Comparison of ENCODE assay signal across 18 cellular contexts in genomic region chr10:117382831-117383230, GRCh38. TPM values are rescaled to one million over a fixed set of nuclear protein-coding genes. Genes with fewer than 3 reads are reported as not detected.
A peak's percentile ranks its signal among the peaks of the same experiment; 100 is the strongest.
DNase-seq lines count a peak whose midpoint lies in the region; ATAC-seq, FAIRE-seq and TF ChIP-seq lines count a peak whose summit lies in the region.
"Had no signal": no experiment of that assay in that cellular context is flagged by ENCODE, and none has a peak within 500 bp of the region (broad histone marks: within the 10 kb centered on the region; RNA-seq: fewer than 3 reads in every experiment).

No MANE protein-coding gene starts in this region.

- H3K9me3 ChIP-seq in H1 (ENCODE audit: insufficient read depth in 2 of 2, low read depth in 1 of 2, low read length in 1 of 2), result no peaks in the 10 kb centered on the region
- H3K9me3 ChIP-seq in HepG2 (ENCODE audit: low read length), result no peaks in the 10 kb centered on the region
- no peaks in the 10 kb centered on the region for H3K9me3 ChIP-seq in neutrophil
- no peaks in the 10 kb centered on the region for H3K9me3 ChIP-seq in breast epithelium
- H3K9me3 ChIP-seq in heart right ventricle, result no peaks in the 10 kb centered on the region
- H3K9me3 ChIP-seq: BE2C had no signal

- H3K79me1 ChIP-seq in H1 (ENCODE audit: low read depth, low read length), result no peaks in the 10 kb centered on the region

- H2BK120ac ChIP-seq in H1 (replicated peaks; ENCODE audit: low read depth, low read length), result no peak overlapping the region

- H3K4ac ChIP-seq in H1 (replicated peaks; ENCODE audit: insufficient read length, low read depth, low read length), result no peak overlapping the region

- H3K27ac ChIP-seq in H1 (ENCODE audit: low read depth, low read length), result no peak overlapping the region
- H3K27ac ChIP-seq in HepG2 (ENCODE audit: extremely low read length, insufficient read depth, low read length), result no peak overlapping the region
- peak overlapping the region; percentile 37 for H3K27ac ChIP-seq in neutrophil
- no peak overlapping the region for H3K27ac ChIP-seq in breast epithelium
- H3K27ac ChIP-seq in heart right ventricle, result no peak overlapping the region

- no peak for TF ChIP-seq POLR2A in H1 (IDR thresholded peaks at IDR 0.05; ENCODE audit: control extremely low read depth in 1 of 2, low read depth in 2 of 2, low read length in 2 of 2)
- TF ChIP-seq POLR2A in HepG2 (IDR thresholded peaks at IDR 0.05; ENCODE audit: insufficient read depth in 1 of 2, low read depth in 2 of 2, low read length in 2 of 2), result no peak
- TF ChIP-seq POLR2A in breast epithelium (IDR thresholded peaks at IDR 0.05), result no peak

- no peaks in the 10 kb centered on the region; the same call in 1 of the 2 replicates for H3K23me2 ChIP-seq in H1 (ENCODE audit: low read depth, low read length)

- no peak overlapping the region for H2BK15ac ChIP-seq in H1 (ENCODE audit: low read length)

- H3K36me3 ChIP-seq in H1 (ENCODE audit: control insufficient read depth in 2 of 4, insufficient read depth in 4 of 4, low read length in 3 of 4), result no peaks in the 10 kb centered on the region
- H3K36me3 ChIP-seq in HepG2 (replicated peaks in 1 of 2; ENCODE audit: control insufficient read depth in 1 of 2, insufficient read depth in 2 of 2, low read length in 2 of 2), result no peaks in the 10 kb centered on the region
- no peaks in the 10 kb centered on the region for H3K36me3 ChIP-seq in neutrophil
- no peaks in the 10 kb centered on the region for H3K36me3 ChIP-seq in breast epithelium
- no peaks in the 10 kb centered on the region for H3K36me3 ChIP-seq in heart right ventricle
- H3K36me3 ChIP-seq: BE2C had no signal

- H3K14ac ChIP-seq in H1 (ENCODE audit: insufficient read length), result no peak overlapping the region

- no peaks in the 10 kb centered on the region for H3K27me3 ChIP-seq in H1 (replicated peaks in 1 of 4; ENCODE audit: control insufficient read depth in 3 of 4, extremely low read depth in 1 of 4, insufficient read depth in 3 of 4, low read length in 3 of 4)
- peaks cover 0 to 3% of the 10 kb centered on the region in 2 experiments; a peak in 1 of 5 replicates for H3K27me3 ChIP-seq in HepG2 (ENCODE audit: control insufficient read depth in 1 of 2, insufficient read depth in 2 of 2, low read length in 2 of 2)
- no peaks in the 10 kb centered on the region for H3K27me3 ChIP-seq in neutrophil
- H3K27me3 ChIP-seq in breast epithelium, result peaks cover 0 to 11% of the 10 kb centered on the region in 2 donors
- H3K27me3 ChIP-seq in heart right ventricle, result peaks cover 0 to 69% (median 32%) of the 10 kb centered on the region in 7 donors

- TF ChIP-seq CTCF in H1 (IDR thresholded peaks at IDR 0.05; ENCODE audit: control extremely low read depth in 1 of 3, insufficient read depth in 1 of 3, low read depth in 1 of 3, low read length in 3 of 3), result no peak
- TF ChIP-seq CTCF in HepG2 (CRISPR knock-in tag; IDR thresholded peaks at IDR 0.05), result no peak
- TF ChIP-seq CTCF in neutrophil (IDR thresholded peaks at IDR 0.05), result no peak
- no peak for TF ChIP-seq CTCF in breast epithelium (IDR thresholded peaks at IDR 0.05)
- TF ChIP-seq CTCF in heart right ventricle (IDR thresholded peaks at IDR 0.05), result no peak

- H3K4me3 ChIP-seq in H1 (ENCODE audit: extremely low read depth in 1 of 4, insufficient read depth in 2 of 4, low read depth in 3 of 4, low read length in 4 of 4), result no peak overlapping the region
- H3K4me3 ChIP-seq in HepG2 (replicated peaks in 1 of 3; ENCODE audit: insufficient read depth in 1 of 3, low read depth in 2 of 3, low read length in 3 of 3), result no peak overlapping the region
- no peak overlapping the region for H3K4me3 ChIP-seq in neutrophil (ENCODE audit: low read depth in 1 of 2, low read length in 1 of 2)
- no peak overlapping the region for H3K4me3 ChIP-seq in breast epithelium
- H3K4me3 ChIP-seq in heart right ventricle, result no peak overlapping the region

- CTCF ChIA-PET in H1 (lab: Charles Lee; ENCODE audit: partially characterized antibody), result interaction anchor here (1.5 to 1.6 kb wide), 2 partner anchors 11 to 42 kb away, joined by 3 to 4 read pairs; no protein-coding TSS in a partner anchor
- CTCF ChIA-PET in HepG2 (lab: Yijun Ruan, JAX; ENCODE audit: low intra/inter-chr PET ratio, low total read pairs), result no interaction called here

- WGBS in H1 (ENCODE audit: extremely low coverage in 1 of 2, insufficient coverage in 1 of 2, insufficient read length in 1 of 2, insufficient replicate concordance in 2 of 2, low coverage in 1 of 2, low lambda C conversion rate in 2 of 2, missing lambda C conversion rate in 1 of 2), 2 experiments, result 88% methylated on average over 1 of the region's 1 CpG; no CpG with 5 or more reads in 1 of the 2 experiments
- 0% methylated on average over 1 of the region's 1 CpG for WGBS in HepG2 (ENCODE audit: low lambda C conversion rate)
- 47 to 100% methylated on average over 1 of the region's 1 CpG for WGBS in heart right ventricle, 2 donors

- TF ChIP-seq EP300 in H1 (IDR thresholded peaks at IDR 0.05; ENCODE audit: borderline replicate concordance in 1 of 2, low read depth in 2 of 2, low read length in 2 of 2) (no peak), HepG2 (IDR thresholded peaks at IDR 0.05; ENCODE audit: low read depth in 2 of 2, low read length in 2 of 2) (0 out of 4 replicates have a peak, but pooled peaks of 1 of the 2 experiments have one; percentile 10), HepG2 (CRISPR knock-in tag; IDR thresholded peaks at IDR 0.05; ENCODE audit: borderline replicate concordance) (no peak)

- H2BK12ac ChIP-seq in H1 (ENCODE audit: low read depth, low read length), result no peak overlapping the region

- no peak overlapping the region for H3K56ac ChIP-seq in H1 (replicated peaks; ENCODE audit: insufficient read length, low read depth, low read length)

- TF ChIP-seq RAD21 in H1 (IDR thresholded peaks at IDR 0.05 in 1 of 2, conservative IDR thresholded peaks at IDR 0.05 in 1 of 2; ENCODE audit: low read depth in 2 of 2, low read length in 2 of 2), result no peak
- no peak for TF ChIP-seq RAD21 in HepG2 (CRISPR knock-in tag; IDR thresholded peaks at IDR 0.05)

- no peak overlapping the region for H4K91ac ChIP-seq in H1 (replicated peaks; ENCODE audit: insufficient read length, low read length)

- H3K23ac ChIP-seq in H1 (ENCODE audit: insufficient read length), result no peak overlapping the region

- H4K5ac ChIP-seq in H1 (ENCODE audit: insufficient read length, low read depth, low read length), result no peak overlapping the region

- no peak overlapping the region for H2BK20ac ChIP-seq in H1 (ENCODE audit: low read length)

- POLR2A ChIA-PET in H1 (lab: Charles Lee; ENCODE audit: partially characterized antibody), result no interaction called here
- POLR2A ChIA-PET in HepG2 (lab: Yijun Ruan, JAX), result interaction anchor here (0.5 to 1.0 kb wide), 2 partner anchors 22 to 25 kb away, joined by 4 to 5 read pairs; no protein-coding TSS in a partner anchor

- no peak overlapping the region for H2BK5ac ChIP-seq in H1 (ENCODE audit: low read depth, low read length)

- H4K8ac ChIP-seq in H1 (ENCODE audit: extremely low read depth, insufficient read depth, low read length), result no peak overlapping the region

- intact Hi-C loops in HepG2 (cut with micrococcal nuclease; ENCODE audit: unreplicated experiment), result no loop called here
- intact Hi-C loops in breast epithelium (cut with DNase I; ENCODE audit: low total_unique reads), result no loop called here
- intact Hi-C loops in heart right ventricle (cut with DNase I), result no loop called here

- H2AFZ ChIP-seq in H1 (ENCODE audit: low read length) (no peak overlapping the region), HepG2 (ENCODE audit: low read length) (no peak overlapping the region)

- BruUV-seq in HepG2 (replicated peaks; lab: Mats Ljungman, UMichigan), result no TSS peak

- peak; percentile 72 for ATAC-seq in HepG2
- no peak for ATAC-seq in heart right ventricle

- FAIRE-seq in H1 (lab: Jason Lieb, UNC) (no peak), HepG2 (lab: Jason Lieb, UNC) (no peak)
- FAIRE-seq: A204.1, G401.6, GM12891, GM18507 had no signal

- 0 out of 2 replicates have a peak overlapping the region, but pooled peaks have one; percentile 19 for H2AK5ac ChIP-seq in H1 (ENCODE audit: low read depth, low read length)

- DNase-seq in H1 (ENCODE audit: low read depth in 1 of 2, low spot score in 2 of 2), result no peak
- no peak for DNase-seq in HepG2 (ENCODE audit: low spot score)
- no peak for DNase-seq in breast epithelium (ENCODE audit: low spot score in 2 of 2)
- DNase-seq in heart right ventricle, result no peak
- DNase-seq in 8988T, result no peak
- DNase-seq: ACHN; BE2C; C1 segment of cervical spinal cord; CD4-positive, CD25-positive, alpha-beta regulatory T cell; CD8-positive, alpha-beta memory T cell; COR-L47; GOT3; H9 had no signal

- H3K9ac ChIP-seq in H1 (replicated peaks in 1 of 4; ENCODE audit: extremely low read depth in 1 of 4, low read depth in 3 of 4, low read length in 3 of 4) (no peak overlapping the region), HepG2 (ENCODE audit: insufficient read depth, low read depth, low read length) (no peak overlapping the region)

- no peaks in the 10 kb centered on the region for H3K4me1 ChIP-seq in H1 (replicated peaks in 1 of 4; ENCODE audit: control insufficient read depth in 3 of 4, insufficient read depth in 4 of 4, low read length in 3 of 4)
- peaks cover 13% of the 10 kb centered on the region for H3K4me1 ChIP-seq in HepG2 (ENCODE audit: insufficient read depth, low read length)
- peaks cover 15 to 17% of the 10 kb centered on the region in 2 experiments for H3K4me1 ChIP-seq in neutrophil (ENCODE audit: control insufficient read depth in 1 of 2, insufficient read depth in 1 of 2, low read depth in 1 of 2, low read length in 1 of 2)
- no peaks in the 10 kb centered on the region for H3K4me1 ChIP-seq in breast epithelium
- no peaks in the 10 kb centered on the region for H3K4me1 ChIP-seq in heart right ventricle
- H3K4me1 ChIP-seq: BE2C had no signal

- H4K20me1 ChIP-seq in H1 (replicated peaks in 1 of 2; ENCODE audit: control insufficient read depth in 1 of 2, insufficient read depth in 2 of 2, low read length in 2 of 2) (no peaks in the 10 kb centered on the region), HepG2 (ENCODE audit: insufficient read depth, low read length) (no peaks in the 10 kb centered on the region)

- H3K79me2 ChIP-seq in H1 (ENCODE audit: control insufficient read depth in 1 of 2, insufficient read depth in 2 of 2, low read length in 2 of 2) (no peaks in the 10 kb centered on the region), HepG2 (ENCODE audit: insufficient read depth, low read length) (no peaks in the 10 kb centered on the region)

- H3K4me2 ChIP-seq in H1 (ENCODE audit: insufficient read depth in 1 of 2, low read depth in 2 of 2, low read length in 2 of 2) (no peak overlapping the region), HepG2 (ENCODE audit: low read depth, low read length) (0 out of 2 replicates have a peak overlapping the region, but pooled peaks have one; percentile 16)

- in situ Hi-C loops in HepG2 (cut with HindIII; ENCODE audit: extremely low pct_ligation_motif_present, low pct_unique_long_range_greater_than_20kb), result no loop called here

- H3K18ac ChIP-seq in H1 (ENCODE audit: extremely low read depth, low read length), result no peak overlapping the region

RNA-seq across cellular contexts. Expression of gene PDZD8, which starts 7.6 kb away (rescaled TPM):
- 48.8 and 50.1 TPM in 2 replicates for total RNA-seq in H1 (2021; fragmentation: NEBNext Ultra II Directional; extraction: Animal tissue kit (Norgen Biotek cat#: 25700))
- polyA plus RNA-seq in H1 (2011; rRNA removed), result 6.7 and 10.9 TPM in 2 replicates
- 14.2 TPM for polyA plus RNA-seq in H1 (2011; cell fraction: cytosol; rRNA removed)
- polyA plus RNA-seq in H1 (2011; cell fraction: nucleus; rRNA removed), result 22.0 TPM
- 16.8 to 29.7 TPM (median 21.9 TPM) in 4 replicates for polyA plus RNA-seq in H1 (2012, experiment 1 of 2)
- 0.97 TPM for polyA plus RNA-seq in H1 (2012, experiment 2 of 2)
- 27.3 TPM for polyA plus RNA-seq in H1 (2013, experiment 1 of 2)
- polyA plus RNA-seq in H1 (2013, experiment 2 of 2), result 28.1 TPM
- 69.6 and 96.0 TPM in 2 replicates for polyA minus RNA-seq in H1 (2011; rRNA and poly(A)+ RNA removed)
- 41.8 TPM for polyA minus RNA-seq in H1 (2011; cell fraction: cytosol; rRNA and poly(A)+ RNA removed)
- 140 TPM for polyA minus RNA-seq in H1 (2011; cell fraction: nucleus; rRNA and poly(A)+ RNA removed)
- total RNA-seq in HepG2 (2016; rRNA removed; fragmentation: Illumina TruSeq; extraction: Trizol), result 32.0 and 34.2 TPM in 2 replicates
- total RNA-seq in HepG2 (2016; cell fraction: cytosol; rRNA removed; fragmentation: Illumina TruSeq; extraction: Trizol; ENCODE audit: low read depth), result 1.8 and 3.3 TPM in 2 replicates
- 30.1 and 30.9 TPM in 2 replicates for total RNA-seq in HepG2 (2016; cell fraction: insoluble cytoplasmic fraction; rRNA removed; fragmentation: Illumina TruSeq; extraction: Trizol)
- 22.1 and 23.4 TPM in 2 replicates for total RNA-seq in HepG2 (2016; cell fraction: membrane; rRNA removed; fragmentation: Illumina TruSeq; extraction: Trizol)
- total RNA-seq in HepG2 (2016; cell fraction: nucleus; rRNA removed; fragmentation: Illumina TruSeq; extraction: Trizol), result 34.9 and 35.6 TPM in 2 replicates
- 8.2 and 11.2 TPM in 2 replicates for polyA plus RNA-seq in HepG2 (2011; rRNA removed)
- 5.4 and 9.0 TPM in 2 replicates for polyA plus RNA-seq in HepG2 (2011; cell fraction: cytosol; rRNA removed)
- polyA plus RNA-seq in HepG2 (2011; cell fraction: nucleus; rRNA removed), result 4.6 and 5.6 TPM in 2 replicates
- polyA plus RNA-seq in HepG2 (2012), result 13.9 and 14.8 TPM in 2 replicates
- polyA plus RNA-seq in HepG2 (2016; cell fraction: cytosol; fragmentation: Illumina TruSeq; extraction: Trizol; ENCODE audit: low read depth), result 1.5 and 2.0 TPM in 2 replicates
- 20.4 and 20.5 TPM in 2 replicates for polyA plus RNA-seq in HepG2 (2016; cell fraction: insoluble cytoplasmic fraction; fragmentation: Illumina TruSeq; extraction: Trizol; ENCODE audit: low read depth)
- polyA plus RNA-seq in HepG2 (2016; cell fraction: membrane; fragmentation: Illumina TruSeq; extraction: Trizol; ENCODE audit: low read depth), result 9.6 and 10.4 TPM in 2 replicates
- 17.1 and 18.4 TPM in 2 replicates for polyA plus RNA-seq in HepG2 (2016; cell fraction: nucleus; fragmentation: Illumina TruSeq; extraction: Trizol; ENCODE audit: insufficient read depth, low read depth)
- 21.5 and 39.5 TPM in 2 replicates for polyA minus RNA-seq in HepG2 (2011; rRNA and poly(A)+ RNA removed; ENCODE audit: low replicate concordance)
- polyA minus RNA-seq in HepG2 (2011; cell fraction: cytosol; rRNA and poly(A)+ RNA removed), result 38.4 and 49.5 TPM in 2 replicates
- polyA minus RNA-seq in HepG2 (2011; cell fraction: nucleus; rRNA and poly(A)+ RNA removed), result 38.2 and 59.4 TPM in 2 replicates
- 10 to 100 TPM; 27.5 to 51.2 (median 27.9) TPM for total RNA-seq in breast epithelium
- 10 to 100 TPM; 16.8 to 31.3 (median 23.1) TPM for total RNA-seq in heart right ventricle
- 1 to 10 TPM; 2.0 to 4.1 TPM for polyA plus RNA-seq in heart right ventricle

Comparison
In these comparisons a context has a peak if more than half of its experiments do, and no peak if none do; other contexts are left out.
1. Of the 41 proteins assayed by ChIP-seq in both HepG2 and H1: peak only in HepG2: MAFK; only in H1: none; in both: none; in neither: 39; mixed calls (peak in some experiments, not most) for 1.